Comparison of ENCODE assay signal across 10 cellular contexts in genomic region chr17:40614431-40615294, GRCh38. TPM values are rescaled to one million over a fixed set of nuclear protein-coding genes. Genes with fewer than 3 reads are reported as not detected.
DNase-seq lines count a peak whose midpoint lies in the region; ATAC-seq, FAIRE-seq and TF ChIP-seq lines count a peak whose summit lies in the region.
"Had no signal": no experiment of that assay in that cellular context is flagged by ENCODE, and none has a peak within 500 bp of the region (broad histone marks: within the 10 kb centered on the region; RNA-seq: fewer than 3 reads in every experiment).

No MANE protein-coding gene starts in this region.

- H3K27me3 ChIP-seq in ovary: no peaks in the 10 kb centered on the region
- H3K27me3 ChIP-seq: SJCRH30, upper lobe of right lung had no signal

- TF ChIP-seq EP300 in ovary (IDR thresholded peaks at IDR 0.05): no peak

- H3K36me3 ChIP-seq in ovary: no peaks in the 10 kb centered on the region
- H3K36me3 ChIP-seq: SJCRH30, upper lobe of right lung had no signal

- 64 to 67% (median 66%) methylated on average over 18 of the region's 18 CpGs for WGBS in ovary, 3 donors

- DNase-seq in GM12892 (ENCODE audit: insufficient read length): no peak
- DNase-seq in kidney glomerular epithelial cell (lab: John Stamatoyannopoulos, UW): peak; percentile 11
- DNase-seq in COLO668 (lab: John Stamatoyannopoulos, UW; ENCODE audit: unreplicated experiment): no peak
- no peak for DNase-seq in posterior vena cava (ENCODE audit: low spot score)
- DNase-seq in ovary: no peak
- DNase-seq: upper lobe of right lung had no signal

- ATAC-seq in GM21367 (IDR thresholded peaks at IDR 0.05; ENCODE audit: unreplicated experiment) (peak; percentile 17), HG03439 (IDR thresholded peaks at IDR 0.05; ENCODE audit: unreplicated experiment) (peak; percentile 17), HG03521 (IDR thresholded peaks at IDR 0.05; ENCODE audit: unreplicated experiment) (no peak)

- no peak for TF ChIP-seq CTCF in ovary (IDR thresholded peaks at IDR 0.05)

- TF ChIP-seq POLR2A in GM12892 (IDR thresholded peaks at IDR 0.05; ENCODE audit: low read depth, low read length) (no peak), ovary (IDR thresholded peaks at IDR 0.05) (no peak)

- H3K4me3 ChIP-seq in ovary: no peak overlapping the region
- H3K4me3 ChIP-seq: SJCRH30, upper lobe of right lung had no signal

- no peak overlapping the region for H3K27ac ChIP-seq in ovary
- H3K27ac ChIP-seq: SJCRH30, upper lobe of right lung had no signal

- FAIRE-seq in GM12892 (lab: Jason Lieb, UNC): peak; percentile 81

- intact Hi-C loops in posterior vena cava (cut with DNase I): loop anchor here in 1 of 2 donors (10.0 kb wide), 1 partner anchor 180 kb away; the partner anchor contains the start of gene KRT28
- intact Hi-C loops in ovary (cut with DNase I): loop anchor here in 1 of 4 donors (5.0 kb wide), 1 partner anchor 178 kb away; no protein-coding TSS in a partner anchor

- peaks cover 9% of the 10 kb centered on the region for H3K4me1 ChIP-seq in ovary (ENCODE audit: insufficient read depth)
- H3K4me1 ChIP-seq: SJCRH30, upper lobe of right lung had no signal

- no peaks in the 10 kb centered on the region for H3K9me3 ChIP-seq in ovary
- H3K9me3 ChIP-seq: SJCRH30, upper lobe of right lung had no signal

RNA-seq across cellular contexts. Expression of gene SMARCE1, which starts 33.0 kb away (rescaled TPM):
- polyA plus RNA-seq in GM12892 (2012; ENCODE audit: missing spikeins): 107 TPM
- total RNA-seq in posterior vena cava (100 to 1,000 TPM in 1 of 2 donors, 10 to 100 TPM in 1; 80.7 to 101 TPM), ovary (100 to 1,000 TPM in 5 of 7 donors, 10 to 100 TPM in 2; 80.2 to 129 (median 112) TPM)
- 100 to 1,000 TPM; 109 to 158 TPM for polyA plus RNA-seq in ovary

RNA-seq across cellular contexts. Expression of gene CCR7, which starts 49.4 kb away (rescaled TPM):
- polyA plus RNA-seq in GM12892 (2012; ENCODE audit: missing spikeins): 167 TPM
- total RNA-seq in posterior vena cava (under 1 TPM; 0.46 to 0.62 TPM), ovary (1 to 10 TPM in 2 of 7 donors, under 1 TPM in 3, not detected in 2; 0.23 to 2.5 (median 0.37) TPM)
- under 1 TPM; 0.18 to 0.60 TPM for polyA plus RNA-seq in ovary
- total RNA-seq: SJCRH30 had no signal

RNA-seq across cellular contexts. Expression of gene KRT222, which starts 50.3 kb away (rescaled TPM):
- not detected for polyA plus RNA-seq in GM12892 (2012; ENCODE audit: missing spikeins)
- 1 to 10 TPM; 1.1 to 7.7 TPM for total RNA-seq in posterior vena cava
- total RNA-seq in ovary: under 1 TPM in 4 of 7 donors, not detected in 3; 0.20 to 0.57 (median 0.39) TPM
- 1 to 10 TPM in 1 of 2 donors, under 1 TPM in 1; 0.10 to 1.6 TPM for polyA plus RNA-seq in ovary
- total RNA-seq: SJCRH30 had no signal
